In the genomic region with DNA sequence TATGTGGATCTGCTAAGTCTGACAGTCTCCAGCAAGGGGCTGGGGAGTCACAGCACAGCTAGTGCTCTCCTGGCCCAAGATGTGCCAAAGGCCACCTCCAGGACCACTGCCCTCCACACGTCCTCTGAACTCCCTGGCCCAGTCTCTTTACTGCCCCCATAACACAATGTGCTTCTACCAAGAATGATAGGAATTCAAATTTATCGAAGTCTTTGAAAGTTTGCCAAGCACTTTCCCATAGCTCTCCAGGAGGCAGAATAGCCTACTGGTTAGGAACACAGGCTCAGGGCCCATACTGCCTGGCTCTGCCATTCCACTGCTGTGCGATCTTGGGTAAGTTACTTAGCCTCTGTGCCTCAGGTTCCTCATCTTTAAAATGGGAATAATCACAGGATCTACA, we compare ENCODE assay signal across 1 cellular context.
TF ChIP-seq lines count a peak whose summit lies in the region.

No MANE protein-coding gene starts in this region.

TF ChIP-seq in H1, 55 proteins besides CTCF, POLR2A, EP300 and RAD21:
- TF ChIP-seq, protein P1, sequence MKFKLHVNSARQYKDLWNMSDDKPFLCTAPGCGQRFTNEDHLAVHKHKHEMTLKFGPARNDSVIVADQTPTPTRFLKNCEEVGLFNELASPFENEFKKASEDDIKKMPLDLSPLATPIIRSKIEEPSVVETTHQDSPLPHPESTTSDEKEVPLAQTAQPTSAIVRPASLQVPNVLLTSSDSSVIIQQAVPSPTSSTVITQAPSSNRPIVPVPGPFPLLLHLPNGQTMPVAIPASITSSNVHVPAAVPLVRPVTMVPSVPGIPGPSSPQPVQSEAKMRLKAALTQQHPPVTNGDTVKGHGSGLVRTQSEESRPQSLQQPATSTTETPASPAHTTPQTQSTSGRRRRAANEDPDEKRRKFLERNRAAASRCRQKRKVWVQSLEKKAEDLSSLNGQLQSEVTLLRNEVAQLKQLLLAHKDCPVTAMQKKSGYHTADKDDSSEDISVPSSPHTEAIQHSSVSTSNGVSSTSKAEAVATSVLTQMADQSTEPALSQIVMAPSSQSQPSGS (IDR thresholded peaks at IDR 0.05; ENCODE audit: low read length), result no peak
- TF ChIP-seq TAF1 (IDR thresholded peaks at IDR 0.05; ENCODE audit: low read depth, low read length), result 0 out of 2 replicates have a peak, but pooled peaks have one; percentile 21
- no peak for TF ChIP-seq CBX8 (IDR thresholded peaks at IDR 0.05; ENCODE audit: borderline replicate concordance, low read depth, low read length)
- no peak for TF ChIP-seq TCF12 (IDR thresholded peaks at IDR 0.05; ENCODE audit: low read depth, low read length)
- no peak for TF ChIP-seq EGR1 (IDR thresholded peaks at IDR 0.05; ENCODE audit: borderline replicate concordance, low read depth, low read length)
- TF ChIP-seq, protein P2, sequence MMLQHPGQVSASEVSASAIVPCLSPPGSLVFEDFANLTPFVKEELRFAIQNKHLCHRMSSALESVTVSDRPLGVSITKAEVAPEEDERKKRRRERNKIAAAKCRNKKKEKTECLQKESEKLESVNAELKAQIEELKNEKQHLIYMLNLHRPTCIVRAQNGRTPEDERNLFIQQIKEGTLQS (IDR thresholded peaks at IDR 0.05; ENCODE audit: insufficient read depth, low read depth, low read length), result no peak
- no peak for TF ChIP-seq RNF2 (IDR thresholded peaks at IDR 0.05; ENCODE audit: borderline replicate concordance, low read depth, low read length, missing control alignments, poor library complexity, severe bottlenecking)
- TF ChIP-seq CTBP2 (IDR thresholded peaks at IDR 0.05; ENCODE audit: borderline replicate concordance, insufficient read depth, insufficient read length, low read length), result peak; percentile 0
- TF ChIP-seq BACH1 (IDR thresholded peaks at IDR 0.05; ENCODE audit: low read length), result no peak
- no peak for TF ChIP-seq HDAC6 (IDR thresholded peaks at IDR 0.05; ENCODE audit: low read depth, low read length)
- no peak for TF ChIP-seq PHF8 (conservative IDR thresholded peaks at IDR 0.05; ENCODE audit: low read depth, low read length)
- no peak for TF ChIP-seq TBP (IDR thresholded peaks at IDR 0.05; ENCODE audit: low read depth, low read length)
- no peak for TF ChIP-seq KDM4A (IDR thresholded peaks at IDR 0.05; ENCODE audit: low read depth, low read length, severe bottlenecking)
- no peak for TF ChIP-seq CBX5 (IDR thresholded peaks at IDR 0.05; ENCODE audit: low read depth, low read length)
